ENCODE assay signal across 22 cellular contexts in the genomic region with DNA sequence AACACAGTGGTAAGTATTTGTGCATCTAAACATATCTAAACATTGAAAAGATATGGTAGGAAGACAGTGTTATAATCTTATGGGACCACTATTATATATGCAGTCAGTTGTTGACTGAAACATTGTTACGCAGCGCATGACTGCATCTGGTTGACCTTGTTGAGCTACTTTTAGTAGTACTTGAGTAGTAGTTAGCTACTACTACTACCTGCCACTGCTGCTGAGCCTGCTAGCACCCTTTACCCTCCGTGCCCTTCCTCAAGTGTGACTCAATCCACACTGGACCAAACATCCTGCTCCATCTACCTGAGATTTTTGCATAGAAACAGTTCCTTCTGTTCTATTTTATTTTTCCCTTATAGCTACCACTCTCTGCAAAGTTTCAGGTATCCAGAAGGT.
DNase-seq lines count a peak whose midpoint lies in the region; ATAC-seq, FAIRE-seq and TF ChIP-seq lines count a peak whose summit lies in the region.
"Had no signal": no experiment of that assay in that cellular context is flagged by ENCODE, and none has a peak within 500 bp of the region (broad histone marks: within the 10 kb centered on the region; RNA-seq: fewer than 3 reads in every experiment).

No MANE protein-coding gene starts in this region.

- CTCF ChIA-PET in A549 (lab: Yijun Ruan, JAX) = interaction anchor here (0.9 to 1.2 kb wide), 2 partner anchors 16 to 29 kb away, joined by 3 read pairs; no protein-coding TSS in a partner anchor
- CTCF ChIA-PET in IMR-90 (lab: Yijun Ruan, JAX) = no interaction called here

- no peak overlapping the region for H3K23ac ChIP-seq in IMR-90 (ENCODE audit: low read depth, low read length)

- DNase-seq in A549 (ENCODE audit: low read depth in 1 of 2, low spot score in 1 of 2) = no peak
- DNase-seq in IMR-90 = no peak
- no peak for DNase-seq in astrocyte (ENCODE audit: low read depth)
- no peak for DNase-seq in foreskin keratinocyte
- no peak for DNase-seq in activated CD4-positive, alpha-beta T cell treated with anti-CD3 and anti-CD28 coated beads for 1 hour
- no peak for DNase-seq in omental fat pad (ENCODE audit: low spot score)
- no peak for DNase-seq in GM19239 (ENCODE audit: insufficient read length, low spot score)
- DNase-seq: 8988T; CD8-positive, alpha-beta T cell; COR-L47; DMS 273 treated with DMSO at 0.1 percent for 48 hours; DMS53; DND-41 had no signal

- no peak overlapping the region for H3K4me3 Mint-ChIP-seq in astrocyte (ENCODE audit: unreplicated experiment)
- H3K4me3 Mint-ChIP-seq: B cell; CD8-positive, alpha-beta T cell; IgD-negative memory B cell had no signal

- H3K4ac ChIP-seq in IMR-90 (ENCODE audit: low read depth, low read length) = no peak overlapping the region

- no peaks in the 10 kb centered on the region for H4K20me1 ChIP-seq in IMR-90 (ENCODE audit: insufficient read depth, low read length)
- no peaks in the 10 kb centered on the region for H4K20me1 ChIP-seq in astrocyte (ENCODE audit: insufficient read depth, low read length)
- H4K20me1 ChIP-seq: BLaER1 treated with 17β-estradiol and CSF1 and Interleukin-3, amounts not matched to agents 10 nM and 100 nM had no signal

- peak in 1 of 2 experiments; percentile 49; a peak in 4 of 6 replicates for ATAC-seq in A549
- ATAC-seq in IMR-90 (ENCODE audit: low read depth) = no peak
- peak; percentile 43 for ATAC-seq in foreskin keratinocyte
- no peak for ATAC-seq in GM19324 (IDR thresholded peaks at IDR 0.05; ENCODE audit: low FRiP score, unreplicated experiment)
- no peak for ATAC-seq in omental fat pad (ENCODE audit: low FRiP score)
- ATAC-seq: CD8-positive, alpha-beta T cell; GM12878 had no signal

- no peaks in the 10 kb centered on the region for H3K27me3 Mint-ChIP-seq in astrocyte (ENCODE audit: low read depth, unreplicated experiment)
- H3K27me3 Mint-ChIP-seq: B cell had no signal

- WGBS in A549 (ENCODE audit: missing lambda C conversion rate) = 40% methylated on average over 3 of the region's 3 CpGs
- no CpG with 5 or more reads among the region's 3 CpGs for WGBS in IMR-90 (ENCODE audit: extremely low coverage in 2 of 2, insufficient read length in 1 of 2), 2 experiments

- no TSS peak for BruUV-seq in IMR-90 (replicated peaks; lab: Mats Ljungman, UMichigan)

- no peak overlapping the region for H4K5ac ChIP-seq in IMR-90 (ENCODE audit: low read depth, low read length)

- H2BK20ac ChIP-seq in IMR-90 (ENCODE audit: low read depth, low read length) = peak overlapping the region; percentile 81

- H3K79me2 ChIP-seq in astrocyte (ENCODE audit: insufficient read depth, low read length) = no peaks in the 10 kb centered on the region

- POLR2A ChIA-PET in A549 (lab: Yijun Ruan, JAX) = no interaction called here
- POLR2A ChIA-PET in IMR-90 (lab: Charles Lee; ENCODE audit: unreplicated experiment) = no interaction called here

- in situ Hi-C loops in IMR-90 (cut with MboI; ENCODE audit: low sequenced_read_pairs) = no loop called here

- H2AK9ac ChIP-seq in IMR-90 (replicated peaks; ENCODE audit: low read depth, low read length, poor library complexity) = no peak overlapping the region

- no peak overlapping the region for H2AFZ ChIP-seq in IMR-90 (replicated peaks; ENCODE audit: low read length, poor library complexity)
- no peak overlapping the region for H2AFZ ChIP-seq in astrocyte (ENCODE audit: low read depth, low read length)
- H2AFZ ChIP-seq: GM23248 had no signal

- TF ChIP-seq CTCF in A549 (IDR thresholded peaks at IDR 0.05) = no peak
- no peak for TF ChIP-seq CTCF in IMR-90 (conservative IDR thresholded peaks at IDR 0.05; ENCODE audit: low read depth, low read length)
- TF ChIP-seq CTCF in astrocyte (IDR thresholded peaks at IDR 0.05; ENCODE audit: insufficient read depth, low read depth, low read length) = no peak
- TF ChIP-seq CTCF in foreskin keratinocyte (conservative IDR thresholded peaks at IDR 0.05) = no peak
- no peak for TF ChIP-seq CTCF in omental fat pad (IDR thresholded peaks at IDR 0.05)

- no peaks in the 10 kb centered on the region for H3K36me3 Mint-ChIP-seq in astrocyte (ENCODE audit: low read depth, unreplicated experiment)
- H3K36me3 Mint-ChIP-seq: CD8-positive, alpha-beta T cell; IgD-negative memory B cell had no signal

- H3K27me3 ChIP-seq in IMR-90 (ENCODE audit: control insufficient read depth, insufficient read depth, low read length) (no peaks in the 10 kb centered on the region), astrocyte (ENCODE audit: insufficient read depth, low read length) (no peaks in the 10 kb centered on the region), foreskin keratinocyte (no peaks in the 10 kb centered on the region)
- H3K27me3 ChIP-seq: BLaER1 treated with 17β-estradiol and CSF1 and Interleukin-3, amounts not matched to agents 10 nM and 100 nM had no signal

- H3K4me2 ChIP-seq in A549 (peak overlapping the region; percentile 66), IMR-90 (ENCODE audit: low read depth, low read length) (no peak overlapping the region), astrocyte (ENCODE audit: low read length) (peak overlapping the region; percentile 24)
- H3K4me2 ChIP-seq: BLaER1 treated with 17β-estradiol and CSF1 and Interleukin-3, amounts not matched to agents 10 nM and 100 nM had no signal

- no peak overlapping the region for H3K27ac Mint-ChIP-seq in astrocyte (ENCODE audit: unreplicated experiment)
- H3K27ac Mint-ChIP-seq: B cell; CD8-positive, alpha-beta T cell; IgD-negative memory B cell had no signal

- H3K79me1 ChIP-seq in IMR-90 (ENCODE audit: low read depth in 1 of 2, low read length in 2 of 2) = no peaks in the 10 kb centered on the region

- H2AK5ac ChIP-seq in IMR-90 (ENCODE audit: low read depth, low read length) = no peak overlapping the region

- peaks cover 1% of the 10 kb centered on the region for H3K9me3 Mint-ChIP-seq in astrocyte (ENCODE audit: unreplicated experiment)
- H3K9me3 Mint-ChIP-seq: CD8-positive, alpha-beta T cell; IgD-negative memory B cell had no signal

- TF ChIP-seq EP300 in A549 (IDR thresholded peaks at IDR 0.05) = no peak

- H3K56ac ChIP-seq in IMR-90 (ENCODE audit: extremely low read depth, insufficient read depth, low read length) = no peak overlapping the region

- no peak overlapping the region for H3K4me3 ChIP-seq in A549
- no peak overlapping the region for H3K4me3 ChIP-seq in IMR-90 (ENCODE audit: insufficient read depth, low read depth, low read length)
- no peak overlapping the region for H3K4me3 ChIP-seq in astrocyte (ENCODE audit: insufficient read depth, low read depth, low read length)
- H3K4me3 ChIP-seq: BLaER1 treated with 17β-estradiol and CSF1 and Interleukin-3, amounts not matched to agents 10 nM and 100 nM; GM12878; GM23248; HAP-1 had no signal

- TF ChIP-seq RAD21 in A549 (conservative IDR thresholded peaks at IDR 0.05 in 1 of 2, IDR thresholded peaks at IDR 0.05 in 1 of 2) (no peak), IMR-90 (IDR thresholded peaks at IDR 0.05; ENCODE audit: low read length) (no peak)

- no peaks in the 10 kb centered on the region for H3K36me3 ChIP-seq in IMR-90 (ENCODE audit: control insufficient read depth, insufficient read depth, low read length)
- H3K36me3 ChIP-seq in astrocyte (ENCODE audit: insufficient read depth, low read length) = no peaks in the 10 kb centered on the region
- H3K36me3 ChIP-seq: BLaER1 treated with 17β-estradiol and CSF1 and Interleukin-3, amounts not matched to agents 10 nM and 100 nM; HAP-1 had no signal

- peaks cover 8% of the 10 kb centered on the region for H3K4me1 Mint-ChIP-seq in astrocyte (ENCODE audit: low read depth, unreplicated experiment)
- H3K4me1 Mint-ChIP-seq: B cell, IgD-negative memory B cell had no signal

- H3K18ac ChIP-seq in IMR-90 (ENCODE audit: low read depth, low read length) = no peak overlapping the region

- H3K27ac ChIP-seq in A549 (peak overlapping the region; percentile 49 to 66; a peak in 5 of 6 replicates), IMR-90 (ENCODE audit: insufficient read depth, low read length) (no peak overlapping the region), astrocyte (ENCODE audit: low read depth, low read length) (no peak overlapping the region), foreskin keratinocyte (no peak overlapping the region)
- H3K27ac ChIP-seq: BLaER1 treated with 17β-estradiol and CSF1 and Interleukin-3, amounts not matched to agents 10 nM and 100 nM; HL-60 had no signal

- H3K9ac ChIP-seq in IMR-90 (ENCODE audit: low read depth, low read length) (no peak overlapping the region), astrocyte (ENCODE audit: low read length) (no peak overlapping the region)
- H3K9ac ChIP-seq: BLaER1 treated with 17β-estradiol and CSF1 and Interleukin-3, amounts not matched to agents 10 nM and 100 nM; GM23248 had no signal

- H3K9me3 ChIP-seq in A549 (no peaks in the 10 kb centered on the region), IMR-90 (ENCODE audit: control insufficient read depth, insufficient read depth, low read length) (no peaks in the 10 kb centered on the region), astrocyte (ENCODE audit: insufficient read depth, low read depth, low read length) (no peaks in the 10 kb centered on the region)
- H3K9me3 ChIP-seq: HAP-1 had no signal

- H3K9me1 ChIP-seq in IMR-90 (ENCODE audit: insufficient read depth, low read length) = 0 out of 2 replicates have a peak, but pooled peaks cover 3% of the 10 kb centered on the region

- dilution Hi-C loops in IMR-90 (cut with HindIII; ENCODE audit: low sequenced_read_pairs, unreplicated experiment) = no loop called here

- H4K8ac ChIP-seq in IMR-90 (ENCODE audit: low read depth in 2 of 2, low read length in 2 of 2) = no peak overlapping the region

- TF ChIP-seq POLR2A in A549 (IDR thresholded peaks at IDR 0.05; ENCODE audit: low read length) (no peak), IMR-90 (IDR thresholded peaks at IDR 0.05; ENCODE audit: low read depth, low read length) (no peak)

- H4K91ac ChIP-seq in IMR-90 (ENCODE audit: insufficient read depth, low read depth, low read length) = no peak overlapping the region

- FAIRE-seq in A549 (lab: Jason Lieb, UNC) = no peak
- no peak for FAIRE-seq in astrocyte (lab: Jason Lieb, UNC)
- no peak for FAIRE-seq in GM19239 (lab: Jason Lieb, UNC)
- FAIRE-seq: GM12878, HTR-8/SVneo had no signal

- H2BK15ac ChIP-seq in IMR-90 (ENCODE audit: low read depth, low read length) = no peak overlapping the region

- no peak overlapping the region for H2BK120ac ChIP-seq in IMR-90 (ENCODE audit: low read depth, low read length)

- intact Hi-C loops in IMR-90 (cut with micrococcal nuclease) = no loop called here

- no peak overlapping the region; the same call in 1 of the 2 replicates for H3K14ac ChIP-seq in IMR-90 (replicated peaks; ENCODE audit: low read depth, low read length)

- H3K4me1 ChIP-seq in A549 (peaks cover 20% of the 10 kb centered on the region), IMR-90 (ENCODE audit: control insufficient read depth, insufficient read depth, low read length) (no peaks in the 10 kb centered on the region), astrocyte (ENCODE audit: insufficient read depth, low read length) (peaks cover 5% of the 10 kb centered on the region), foreskin keratinocyte (peaks cover 14% of the 10 kb centered on the region)

- no peak overlapping the region for H2BK5ac ChIP-seq in IMR-90 (ENCODE audit: low read depth, low read length, poor library complexity, severe bottlenecking)

Comparison
In these comparisons a context has a peak if more than half of its experiments do, and no peak if none do; other contexts are left out.
1. H3K27ac ChIP-seq: peak in A549 (2 of 2); none in IMR-90 (single experiment), astrocyte (single experiment) and foreskin keratinocyte (single experiment).